1 cellular context compared by ENCODE assay signal in genomic region chr1:145871994-145872411, GRCh38.
TF ChIP-seq lines count a peak whose summit lies in the region.

No MANE protein-coding gene starts in this region.

TF ChIP-seq in GM12878, 131 proteins besides CTCF, POLR2A, EP300 and RAD21:
- TF ChIP-seq SPI1 (IDR thresholded peaks at IDR 0.05; ENCODE audit: borderline replicate concordance, insufficient read depth, low read depth, low read length) = peak; percentile 56; the same call in 1 of the 2 replicates
- TF ChIP-seq EED (IDR thresholded peaks at IDR 0.05; ENCODE audit: low read depth) = 0 out of 2 replicates have a peak, but pooled peaks have one; percentile 15
- no peak for TF ChIP-seq ATF2 (IDR thresholded peaks at IDR 0.05; ENCODE audit: low read length)
- 0 out of 3 replicates have a peak, but pooled peaks of 1 of the 2 experiments have one; percentile 43 for TF ChIP-seq EGR1 (IDR thresholded peaks at IDR 0.05; ENCODE audit: borderline replicate concordance in 1 of 2, low read depth in 2 of 2, low read length in 2 of 2)
